In genomic region chr22:20576445-20576816, GRCh38 we compare ENCODE assay signal across 14 cellular contexts.
DNase-seq lines count a peak whose midpoint lies in the region; ATAC-seq and TF ChIP-seq lines count a peak whose summit lies in the region.
"Had no signal": no experiment of that assay in that cellular context is flagged by ENCODE, and none has a peak within 500 bp of the region (broad histone marks: within the 10 kb centered on the region; RNA-seq: fewer than 3 reads in every experiment).

No MANE protein-coding gene starts in this region.

- H3K27ac Mint-ChIP-seq in endodermal cell, result peak overlapping the region; percentile 68

- no peak for TF ChIP-seq CTCF in endodermal cell (conservative IDR thresholded peaks at IDR 0.05)

- H3K36me3 Mint-ChIP-seq in endodermal cell (ENCODE audit: low read depth), result peaks cover 48% of the 10 kb centered on the region

- no peaks in the 10 kb centered on the region for H3K4me1 Mint-ChIP-seq in endodermal cell

- no peak overlapping the region for H3K9ac ChIP-seq in endodermal cell (ENCODE audit: extremely low read depth, low read length, poor library complexity, severe bottlenecking)

- WGBS in endodermal cell (ENCODE audit: insufficient coverage in 1 of 2, insufficient read length in 1 of 2), 2 experiments, result 90 to 100% methylated on average over 1 to 3 of the region's 3 CpGs

- no peaks in the 10 kb centered on the region for H3K27me3 Mint-ChIP-seq in endodermal cell (ENCODE audit: insufficient read depth)

- no peaks in the 10 kb centered on the region for H3K4me1 ChIP-seq in endodermal cell (ENCODE audit: control insufficient read depth, insufficient read depth, low read length)
- H3K4me1 ChIP-seq: SJSA1 had no signal

- H3K9me3 Mint-ChIP-seq in endodermal cell, result no peaks in the 10 kb centered on the region

- DNase-seq in activated CD8-positive, alpha-beta memory T cell treated with anti-CD3 and anti-CD28 coated beads, Interleukin-2, amount 50 U/mL, for 4 hours, result peak; percentile 4
- DNase-seq in activated CD8-positive, alpha-beta memory T cell treated with anti-CD3 and anti-CD28 coated beads for 24 hours, result no peak
- DNase-seq in KBM-7, result peak; percentile 52
- DNase-seq in endodermal cell, result no peak
- DNase-seq in pons (ENCODE audit: low spot score), result peak; percentile 62
- no peak for DNase-seq in NCI-H82 (lab: John Stamatoyannopoulos, UW)
- DNase-seq: HCEC 1CT, MM.1S, NCI-H2107, occipital lobe, small intestine had no signal

- no peak overlapping the region for H3K4me3 Mint-ChIP-seq in endodermal cell

- H3K4me3 ChIP-seq in endodermal cell (ENCODE audit: low read length), result no peak overlapping the region
- H3K4me3 ChIP-seq: SJSA1 had no signal

- H3K27me3 ChIP-seq in endodermal cell (ENCODE audit: control insufficient read depth, insufficient read depth, low read length, poor library complexity, severe bottlenecking), result no peaks in the 10 kb centered on the region
- H3K27me3 ChIP-seq: SJSA1 had no signal

- in situ Hi-C loops in KBM-7 (cut with MboI; ENCODE audit: low pct_unique_long_range_greater_than_20kb, low sequenced_read_pairs), result no loop called here

- H3K27ac ChIP-seq in endodermal cell (ENCODE audit: low read depth, low read length), result no peak overlapping the region
- H3K27ac ChIP-seq: SJSA1 had no signal

- H3K9me3 ChIP-seq in endodermal cell (ENCODE audit: control insufficient read depth, low read length), result no peaks in the 10 kb centered on the region
- H3K9me3 ChIP-seq: SJSA1 had no signal

- peaks cover 78% of the 10 kb centered on the region for H3K36me3 ChIP-seq in endodermal cell (ENCODE audit: control insufficient read depth, insufficient read depth, low read length)

- ATAC-seq in HG02610 (IDR thresholded peaks at IDR 0.05; ENCODE audit: unreplicated experiment) (no peak), HG02970 (IDR thresholded peaks at IDR 0.05; ENCODE audit: low FRiP score, unreplicated experiment) (no peak)

Comparison
In these comparisons a context has a peak if more than half of its experiments do, and no peak if none do; other contexts are left out.
1. DNase-seq: peak in activated CD8-positive, alpha-beta memory T cell treated with anti-CD3 and anti-CD28 coated beads, Interleukin-2, amount 50 U/mL, for 4 hours (single experiment), KBM-7 (single experiment) and pons (single experiment); none in activated CD8-positive, alpha-beta memory T cell treated with anti-CD3 and anti-CD28 coated beads for 24 hours (single experiment), endodermal cell (single experiment) and NCI-H82 (single experiment).